15 cellular contexts compared by ENCODE assay signal in the genomic region with DNA sequence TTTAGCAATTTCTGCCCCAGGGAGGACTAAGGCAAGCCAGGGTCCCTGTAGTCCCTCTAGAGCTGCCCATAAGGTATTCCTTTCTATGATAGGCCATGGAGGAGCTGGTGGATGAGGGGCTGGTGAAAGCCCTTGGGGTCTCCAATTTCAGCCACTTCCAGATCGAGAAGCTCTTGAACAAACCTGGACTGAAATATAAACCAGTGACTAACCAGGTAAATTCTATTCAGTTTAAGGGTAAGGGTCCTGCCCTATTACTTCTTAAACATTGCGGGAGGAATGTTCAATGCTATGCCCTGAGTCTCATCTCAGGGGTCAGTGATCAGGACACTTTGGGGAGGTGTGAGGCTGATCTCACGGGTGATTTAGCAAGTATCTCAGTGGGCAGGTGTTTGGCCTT. TPM values are rescaled to one million over a fixed set of nuclear protein-coding genes. Genes with fewer than 3 reads are reported as not detected.
"Had no signal": no experiment of that assay in that cellular context is flagged by ENCODE, and none has a peak within 500 bp of the region (broad histone marks: within the 10 kb centered on the region; RNA-seq: fewer than 3 reads in every experiment).

No MANE protein-coding gene starts in this region.

RNA-seq across cellular contexts. Expression of a gene that starts 9.2 kb away (rescaled TPM):
- total RNA-seq: activated B cell treated with CpG ODN at 0.5 μM for 24 hours; activated CD4-positive, alpha-beta memory T cell treated with anti-CD3 and anti-CD28 coated beads for 36 hours; activated CD4-positive, alpha-beta memory T cell treated with anti-CD3 and anti-CD28 coated beads, Interleukin-2, amount 10 ng/mL, durations not matched to agents 7 days and 5 days; activated CD4-positive, alpha-beta T cell treated with anti-CD3 and anti-CD28 coated beads for 36 hours; activated CD4-positive, alpha-beta T cell treated with anti-CD3 and anti-CD28 coated beads, Interleukin-2, amount 10 ng/mL, durations not matched to agents 24 days and 14 days; activated CD4-positive, alpha-beta T cell treated with anti-CD3 and anti-CD28 coated beads, Interleukin-2, amount 10 ng/mL, durations not matched to agents 7 days and 5 days; activated CD8-positive, alpha-beta memory T cell treated with anti-CD3 and anti-CD28 coated beads for 36 hours; activated CD8-positive, alpha-beta memory T cell treated with anti-CD3 and anti-CD28 coated beads, Interleukin-2, amount 10 ng/mL, durations not matched to agents 7 days and 5 days; activated CD8-positive, alpha-beta T cell treated with anti-CD3 and anti-CD28 coated beads for 36 hours; activated CD8-positive, alpha-beta T cell treated with anti-CD3 and anti-CD28 coated beads, Interleukin-2, amount 10 ng/mL, durations not matched to agents 7 days and 5 days; T-helper 1 cell treated with Interleukin-12 subunit alpha and Interleukin-12 subunit beta and Interleukin-4 antibody, amounts not matched to agents 30 ng/mL and 1 ng/mL, for 36 hours; T-helper 17 cell; T-helper 2 cell treated with Interferon-gamma antibody and Interleukin-4, amounts not matched to agents 100 ng/mL and 5 ng/mL, for 36 hours had no signal

RNA-seq across cellular contexts. Expression of a gene that starts 12.4 kb away (rescaled TPM):
- total RNA-seq: activated B cell treated with CpG ODN at 0.5 μM for 24 hours; activated CD4-positive, alpha-beta memory T cell treated with anti-CD3 and anti-CD28 coated beads for 36 hours; activated CD4-positive, alpha-beta memory T cell treated with anti-CD3 and anti-CD28 coated beads, Interleukin-2, amount 10 ng/mL, durations not matched to agents 7 days and 5 days; activated CD4-positive, alpha-beta T cell treated with anti-CD3 and anti-CD28 coated beads for 36 hours; activated CD4-positive, alpha-beta T cell treated with anti-CD3 and anti-CD28 coated beads, Interleukin-2, amount 10 ng/mL, durations not matched to agents 24 days and 14 days; activated CD4-positive, alpha-beta T cell treated with anti-CD3 and anti-CD28 coated beads, Interleukin-2, amount 10 ng/mL, durations not matched to agents 7 days and 5 days; activated CD8-positive, alpha-beta memory T cell treated with anti-CD3 and anti-CD28 coated beads for 36 hours; activated CD8-positive, alpha-beta memory T cell treated with anti-CD3 and anti-CD28 coated beads, Interleukin-2, amount 10 ng/mL, durations not matched to agents 7 days and 5 days; activated CD8-positive, alpha-beta T cell treated with anti-CD3 and anti-CD28 coated beads for 36 hours; activated CD8-positive, alpha-beta T cell treated with anti-CD3 and anti-CD28 coated beads, Interleukin-2, amount 10 ng/mL, durations not matched to agents 7 days and 5 days; T-cell; T-helper 1 cell treated with Interleukin-12 subunit alpha and Interleukin-12 subunit beta and Interleukin-4 antibody, amounts not matched to agents 30 ng/mL and 1 ng/mL, for 36 hours; T-helper 17 cell; T-helper 2 cell treated with Interferon-gamma antibody and Interleukin-4, amounts not matched to agents 100 ng/mL and 5 ng/mL, for 36 hours; WTC11 had no signal
